9 cellular contexts compared by ENCODE assay signal in genomic region chr10:62638062-62638477, GRCh38.
A peak's percentile ranks its signal among the peaks of the same experiment; 100 is the strongest.
DNase-seq lines count a peak whose midpoint lies in the region; ATAC-seq and TF ChIP-seq lines count a peak whose summit lies in the region.
"Had no signal": no experiment of that assay in that cellular context is flagged by ENCODE, and none has a peak within 500 bp of the region (broad histone marks: within the 10 kb centered on the region; RNA-seq: fewer than 3 reads in every experiment).

No MANE protein-coding gene starts in this region.

- peak overlapping the region; percentile 41 for H3K9ac ChIP-seq in OCI-LY1 (ENCODE audit: low read length)

- TF ChIP-seq CTCF in GM12865 (IDR thresholded peaks at IDR 0.05; ENCODE audit: insufficient read depth, low read depth, low read length, missing control alignments) (no peak), OCI-LY1 (IDR thresholded peaks at IDR 0.05; ENCODE audit: low read length) (no peak)

- DNase-seq in GM12865 (ENCODE audit: low read depth) = peak; percentile 79
- no peak for DNase-seq in left lobe of liver (ENCODE audit: low spot score)
- no peak for DNase-seq in mucosa of gallbladder (ENCODE audit: low spot score)
- no peak for DNase-seq in dedifferentiated amniotic fluid mesenchymal stem cell (ENCODE audit: extremely low spot score)
- no peak for DNase-seq in DMS153 (lab: John Stamatoyannopoulos, UW)
- no peak for DNase-seq in NCI-H2196 (lab: John Stamatoyannopoulos, UW; ENCODE audit: unreplicated experiment)

- H3K36me3 ChIP-seq in OCI-LY1 (ENCODE audit: insufficient read depth, low read length) = no peaks in the 10 kb centered on the region

- peak; percentile 39 for ATAC-seq in HG02678 (IDR thresholded peaks at IDR 0.05; ENCODE audit: unreplicated experiment)
- peak; percentile 44 for ATAC-seq in left lobe of liver
- ATAC-seq: HCT116 had no signal

- no peaks in the 10 kb centered on the region for H3F3A ChIP-seq in OCI-LY1 (ENCODE audit: insufficient read depth, low read length)

- peaks cover 34% of the 10 kb centered on the region for H3K4me1 ChIP-seq in OCI-LY1 (ENCODE audit: insufficient read depth, low read length, severe bottlenecking)

- peak overlapping the region; percentile 67 for H3K4me2 ChIP-seq in OCI-LY1 (ENCODE audit: low read length)

- peak overlapping the region; percentile 30; the same call in 1 of the 2 replicates for H2AFZ ChIP-seq in OCI-LY1 (ENCODE audit: low read length)

- H3K4me3 ChIP-seq in GM12865 (ENCODE audit: low read depth, low read length) (peak overlapping the region; percentile 33), OCI-LY1 (ENCODE audit: low read depth, low read length, poor library complexity, severe bottlenecking) (no peak overlapping the region)

- H3K27ac ChIP-seq in OCI-LY1 (ENCODE audit: low read depth, low read length, poor library complexity, severe bottlenecking) = peak overlapping the region; percentile 58

- H4K20me1 ChIP-seq in OCI-LY1 (ENCODE audit: insufficient read depth, low read length) = no peaks in the 10 kb centered on the region

- no peaks in the 10 kb centered on the region for H3K79me2 ChIP-seq in OCI-LY1 (ENCODE audit: insufficient read depth, low read length)

- H3K9me2 ChIP-seq in OCI-LY1 (ENCODE audit: low read depth, low read length) = no peaks in the 10 kb centered on the region

- no peaks in the 10 kb centered on the region for H3K9me3 ChIP-seq in OCI-LY1 (ENCODE audit: low read length)

- H3K27me3 ChIP-seq in OCI-LY1 (ENCODE audit: insufficient read depth, low read length) = no peaks in the 10 kb centered on the region
